ENCODE assay signal across 18 cellular contexts in genomic region chr11:19559746-19560145, GRCh38.
A peak's percentile ranks its signal among the peaks of the same experiment; 100 is the strongest.
DNase-seq lines count a peak whose midpoint lies in the region; ATAC-seq, FAIRE-seq and TF ChIP-seq lines count a peak whose summit lies in the region.
"Had no signal": no experiment of that assay in that cellular context is flagged by ENCODE, and none has a peak within 500 bp of the region (broad histone marks: within the 10 kb centered on the region; RNA-seq: fewer than 3 reads in every experiment).

No MANE protein-coding gene starts in this region.

- no peaks in the 10 kb centered on the region for H3K9me3 ChIP-seq in right atrium auricular region
- H3K9me3 ChIP-seq in right lobe of liver = no peaks in the 10 kb centered on the region
- H3K9me3 ChIP-seq: BLaER1 treated with 17β-estradiol and CSF1 and Interleukin-3, amounts not matched to agents 10 nM and 100 nM had no signal

- TF ChIP-seq CTCF in right atrium auricular region (IDR thresholded peaks at IDR 0.05) (no peak), coronary artery (IDR thresholded peaks at IDR 0.05) (no peak), right lobe of liver (IDR thresholded peaks at IDR 0.05) (no peak)

- intact Hi-C loops in Right ventricle myocardium superior (cut with DNase I) (loop anchor here (5.0 kb wide), 2 partner anchors 243 to 247 kb away; no protein-coding TSS in a partner anchor), right lobe of liver (cut with DNase I) (loop anchor here (5.0 to 10.0 kb wide), 4 partner anchors 183 to 485 kb away; no protein-coding TSS in a partner anchor)

- no peak overlapping the region for H3K4me3 ChIP-seq in right atrium auricular region
- H3K4me3 ChIP-seq in coronary artery = no peak overlapping the region
- no peak overlapping the region for H3K4me3 ChIP-seq in right lobe of liver
- H3K4me3 ChIP-seq: BLaER1 treated with 17β-estradiol and CSF1 and Interleukin-3, amounts not matched to agents 10 nM and 100 nM; GM12878 had no signal

- FAIRE-seq in HTR-8/SVneo (lab: Jason Lieb, UNC) = no peak
- FAIRE-seq: GM12878, GM19239 had no signal

- H3K27ac ChIP-seq in right atrium auricular region = no peak overlapping the region
- H3K27ac ChIP-seq in coronary artery = no peak overlapping the region
- H3K27ac ChIP-seq in right lobe of liver = no peak overlapping the region
- H3K27ac ChIP-seq: BLaER1 treated with 17β-estradiol and CSF1 and Interleukin-3, amounts not matched to agents 10 nM and 100 nM had no signal

- 54% methylated on average over 1 of the region's 6 CpGs for WGBS in right lobe of liver (ENCODE audit: insufficient coverage, low coverage, low lambda C conversion rate, missing lambda C conversion rate)

- H3K27me3 ChIP-seq in right atrium auricular region (no peaks in the 10 kb centered on the region), right lobe of liver (no peaks in the 10 kb centered on the region)
- H3K27me3 ChIP-seq: BLaER1 treated with 17β-estradiol and CSF1 and Interleukin-3, amounts not matched to agents 10 nM and 100 nM had no signal

- H3K4me1 ChIP-seq in right atrium auricular region (peaks cover 0 to 14% of the 10 kb centered on the region in 2 donors), right lobe of liver (peaks cover 0 to 36% (median 18%) of the 10 kb centered on the region in 4 donors)
- H3K4me1 ChIP-seq: BLaER1 treated with 17β-estradiol and CSF1 and Interleukin-3, amounts not matched to agents 10 nM and 100 nM had no signal

- DNase-seq in right atrium auricular region (ENCODE audit: low spot score) = peak; percentile 49
- DNase-seq in Right ventricle myocardium superior = no peak
- peak; percentile 57 for DNase-seq in coronary artery (ENCODE audit: low spot score)
- DNase-seq in islet precursor cell = peak; percentile 88
- DNase-seq in HTR-8/SVneo (ENCODE audit: insufficient read length, low spot score) = no peak
- DNase-seq in right lobe of liver = no peak
- DNase-seq in NCI-H2171 treated with DMSO at 0.1 percent for 48 hours (lab: John Stamatoyannopoulos, UW) = no peak
- DNase-seq: 8988T; AML-193; Calu3; CD4-positive, alpha-beta T cell; DMS 273 treated with DMSO at 0.1 percent for 48 hours; IMR-90 had no signal

- no peak for TF ChIP-seq POLR2A in right lobe of liver (IDR thresholded peaks at IDR 0.05)

- ATAC-seq in Right ventricle myocardium superior (ENCODE audit: poor library complexity) = no peak
- no peak for ATAC-seq in right lobe of liver
- ATAC-seq in GM18870 (IDR thresholded peaks at IDR 0.05; ENCODE audit: unreplicated experiment) = no peak
- ATAC-seq: GM12878, HCT116 had no signal

- H3K36me3 ChIP-seq in right atrium auricular region (no peaks in the 10 kb centered on the region), right lobe of liver (no peaks in the 10 kb centered on the region)
- H3K36me3 ChIP-seq: BLaER1 treated with 17β-estradiol and CSF1 and Interleukin-3, amounts not matched to agents 10 nM and 100 nM had no signal

Comparison
In these comparisons a context has a peak if more than half of its experiments do, and no peak if none do; other contexts are left out.
1. DNase-seq: peak in right atrium auricular region (single experiment), coronary artery (single experiment) and islet precursor cell (single experiment); none in Right ventricle myocardium superior (single experiment), HTR-8/SVneo (single experiment), right lobe of liver (0 of 3) and NCI-H2171 treated with DMSO at 0.1 percent for 48 hours (single experiment).